Comparison of ENCODE assay signal across 12 cellular contexts in genomic region chr2:235514627-235515363, GRCh38. TPM values are rescaled to one million over a fixed set of nuclear protein-coding genes. Genes with fewer than 3 reads are reported as not detected.
DNase-seq lines count a peak whose midpoint lies in the region; ATAC-seq and TF ChIP-seq lines count a peak whose summit lies in the region.
"Had no signal": no experiment of that assay in that cellular context is flagged by ENCODE, and none has a peak within 500 bp of the region (broad histone marks: within the 10 kb centered on the region; RNA-seq: fewer than 3 reads in every experiment).

No MANE protein-coding gene starts in this region.

- no peak overlapping the region for H2BK15ac ChIP-seq in mesendoderm (replicated peaks; ENCODE audit: low read depth)

- no peak overlapping the region for H3K4me3 ChIP-seq in A673 (ENCODE audit: low read depth, low read length, poor library complexity, severe bottlenecking)
- H3K4me3 ChIP-seq in endodermal cell (ENCODE audit: low read length), result no peak overlapping the region
- no peak overlapping the region for H3K4me3 ChIP-seq in mesendoderm (ENCODE audit: low read length)
- no peak overlapping the region for H3K4me3 ChIP-seq in sigmoid colon
- H3K4me3 ChIP-seq: uterus had no signal

- intact Hi-C loops in A673 (cut with micrococcal nuclease; ENCODE audit: unreplicated experiment) (no loop called here), sigmoid colon (cut with DNase I) (no loop called here)

- TF ChIP-seq POLR2A in sigmoid colon (IDR thresholded peaks at IDR 0.05), result no peak

- no peak for TF ChIP-seq EP300 in sigmoid colon (IDR thresholded peaks at IDR 0.05)

- no peak overlapping the region for H3K4me2 ChIP-seq in mesendoderm (ENCODE audit: low read length)

- no peaks in the 10 kb centered on the region for H3K27me3 Mint-ChIP-seq in endodermal cell (ENCODE audit: insufficient read depth)

- 90 to 94% methylated on average over 8 to 10 of the region's 10 CpGs for WGBS in endodermal cell (ENCODE audit: insufficient coverage in 1 of 2, insufficient read length in 1 of 2), 2 experiments
- no CpG with 5 or more reads among the region's 10 CpGs for WGBS in mesendoderm (ENCODE audit: extremely low coverage, insufficient coverage, low lambda C conversion rate)
- 40 to 77% methylated on average over 10 of the region's 10 CpGs for WGBS in sigmoid colon, 2 donors

- H3K56ac ChIP-seq in mesendoderm (ENCODE audit: low read length), result no peak overlapping the region

- H2BK120ac ChIP-seq in mesendoderm (ENCODE audit: low read depth, low read length), result no peak overlapping the region

- H3K9me3 Mint-ChIP-seq in endodermal cell, result peaks cover 22% of the 10 kb centered on the region
- H3K9me3 Mint-ChIP-seq: effector memory CD8-positive, alpha-beta T cell had no signal

- no peak overlapping the region for H4K5ac ChIP-seq in mesendoderm (ENCODE audit: low read length)

- H3K18ac ChIP-seq in mesendoderm (ENCODE audit: low read length), result no peak overlapping the region

- no peak overlapping the region for H3K9ac ChIP-seq in endodermal cell (ENCODE audit: extremely low read depth, low read length, poor library complexity, severe bottlenecking)
- H3K9ac ChIP-seq in mesendoderm (ENCODE audit: low read length), result no peak overlapping the region
- H3K9ac ChIP-seq: parathyroid adenoma had no signal

- DNase-seq in A673 (ENCODE audit: low spot score) (no peak), HuH-7.5 (ENCODE audit: low spot score) (peak; percentile 56), endodermal cell (peak; percentile 68), mesendoderm (peak; percentile 38), sigmoid colon (no peak), NCI-H524 treated with DMSO at 0.1 percent for 48 hours (lab: John Stamatoyannopoulos, UW) (no peak)
- no peak for DNase-seq in activated T-cell treated with anti-CD3 and anti-CD28 coated beads, Interleukin-2, amount 50 U/mL, for 48 hours
- DNase-seq: activated CD4-positive, alpha-beta T cell treated with anti-CD3 and anti-CD28 coated beads for 4 hours; effector memory CD8-positive, alpha-beta T cell; uterus had no signal

- BruUV-seq in A673 (replicated peaks; lab: Mats Ljungman, UMichigan), result no TSS peak

- no peaks in the 10 kb centered on the region for H3K9me3 ChIP-seq in A673 (ENCODE audit: low read depth, low read length, poor library complexity, severe bottlenecking)
- H3K9me3 ChIP-seq in endodermal cell (ENCODE audit: control insufficient read depth, low read length), result no peaks in the 10 kb centered on the region
- H3K9me3 ChIP-seq in sigmoid colon, result no peaks in the 10 kb centered on the region
- H3K9me3 ChIP-seq: uterus had no signal

- ATAC-seq in HG03175 (IDR thresholded peaks at IDR 0.05; ENCODE audit: unreplicated experiment), result no peak
- ATAC-seq: effector memory CD8-positive, alpha-beta T cell had no signal

- H2BK5ac ChIP-seq in mesendoderm (ENCODE audit: low read length), result no peak overlapping the region

- no peak overlapping the region for H3K23ac ChIP-seq in mesendoderm (ENCODE audit: low read length)

- H3K4me1 ChIP-seq in A673 (ENCODE audit: insufficient read depth, low read length, poor library complexity, severe bottlenecking), result peaks cover 9% of the 10 kb centered on the region
- H3K4me1 ChIP-seq in endodermal cell (ENCODE audit: control insufficient read depth, insufficient read depth, low read length), result no peaks in the 10 kb centered on the region
- no peaks in the 10 kb centered on the region for H3K4me1 ChIP-seq in mesendoderm (ENCODE audit: control insufficient read depth, low read depth, low read length)
- H3K4me1 ChIP-seq in sigmoid colon, result peaks cover 0 to 12% (median 8%) of the 10 kb centered on the region in 4 donors
- H3K4me1 ChIP-seq: uterus had no signal

- no peak overlapping the region for H2AK5ac ChIP-seq in mesendoderm (ENCODE audit: low read length)

- H3K36me3 ChIP-seq in A673 (ENCODE audit: insufficient read depth, low read length, poor library complexity, severe bottlenecking) (no peaks in the 10 kb centered on the region), endodermal cell (ENCODE audit: control insufficient read depth, insufficient read depth, low read length) (no peaks in the 10 kb centered on the region), mesendoderm (ENCODE audit: control insufficient read depth, insufficient read depth, low read length) (no peaks in the 10 kb centered on the region), sigmoid colon (no peaks in the 10 kb centered on the region)
- H3K36me3 ChIP-seq: uterus had no signal

- H3K27ac Mint-ChIP-seq in endodermal cell, result peak overlapping the region; percentile 68
- H3K27ac Mint-ChIP-seq: effector memory CD8-positive, alpha-beta T cell had no signal

- peaks cover 17% of the 10 kb centered on the region for H3K4me1 Mint-ChIP-seq in endodermal cell

- H3K36me3 Mint-ChIP-seq in endodermal cell (ENCODE audit: low read depth), result peaks cover 17% of the 10 kb centered on the region

- H3K79me2 ChIP-seq in mesendoderm (ENCODE audit: control insufficient read depth, insufficient read depth, low read length), result peaks cover 59% of the 10 kb centered on the region

- H3K27ac ChIP-seq in A673 (ENCODE audit: low read depth, low read length, poor library complexity, severe bottlenecking) (no peak overlapping the region), endodermal cell (ENCODE audit: low read depth, low read length) (no peak overlapping the region), mesendoderm (ENCODE audit: low read depth, low read length) (no peak overlapping the region), sigmoid colon (no peak overlapping the region)
- H3K27ac ChIP-seq: parathyroid adenoma, uterus had no signal

- CTCF ChIA-PET in A673 (lab: Charles Lee), result no interaction called here

- POLR2A ChIA-PET in A673 (lab: Charles Lee; ENCODE audit: low non-redundant PET), result no interaction called here

- no peak overlapping the region for H3K4ac ChIP-seq in mesendoderm (ENCODE audit: low read depth, low read length)

- peaks cover 39% of the 10 kb centered on the region for H3K79me1 ChIP-seq in mesendoderm (ENCODE audit: low read length)

- no peak overlapping the region for H4K8ac ChIP-seq in mesendoderm (ENCODE audit: low read depth, low read length)

- no peak overlapping the region for H3K4me3 Mint-ChIP-seq in endodermal cell
- H3K4me3 Mint-ChIP-seq: effector memory CD8-positive, alpha-beta T cell had no signal

- H3K27me3 ChIP-seq in A673 (replicated peaks; ENCODE audit: insufficient read depth, low read depth, low read length, poor library complexity) (no peaks in the 10 kb centered on the region), endodermal cell (ENCODE audit: control insufficient read depth, insufficient read depth, low read length, poor library complexity, severe bottlenecking) (no peaks in the 10 kb centered on the region), mesendoderm (ENCODE audit: insufficient read depth, low read length, poor library complexity) (no peaks in the 10 kb centered on the region), sigmoid colon (no peaks in the 10 kb centered on the region)
- H3K27me3 ChIP-seq: uterus had no signal

- 0 out of 2 replicates have a peak, but pooled peaks have one; percentile 10 for TF ChIP-seq CTCF in A673 (conservative IDR thresholded peaks at IDR 0.05; ENCODE audit: low read depth, low read length)
- TF ChIP-seq CTCF in endodermal cell (conservative IDR thresholded peaks at IDR 0.05), result peak; percentile 65
- TF ChIP-seq CTCF in sigmoid colon (IDR thresholded peaks at IDR 0.05), result peak in 1 of 4 experiments; percentile 31

RNA-seq across cellular contexts. Expression of gene AGAP1, which starts 21.0 kb away (rescaled TPM):
- 25.3 and 27.5 TPM in 2 replicates for total RNA-seq in A673 (2021)
- 10 to 100 TPM; 32.8 to 34.7 TPM for total RNA-seq in endodermal cell
- polyA plus RNA-seq in endodermal cell (2013, experiment 1 of 2), result 25.9 TPM
- 25.0 TPM for polyA plus RNA-seq in endodermal cell (2013, experiment 2 of 2)
- 17.4 TPM for polyA plus RNA-seq in mesendoderm (2013, experiment 1 of 2)
- 16.8 TPM for polyA plus RNA-seq in mesendoderm (2013, experiment 2 of 2)
- total RNA-seq in sigmoid colon, result 10 to 100 TPM; 18.6 to 42.7 (median 23.8) TPM
- polyA plus RNA-seq in sigmoid colon, result 10 to 100 TPM; 10.8 to 18.5 (median 13.4) TPM

Comparison
In these comparisons a context has a peak if more than half of its experiments do, and no peak if none do; other contexts are left out.
1. DNase-seq: peak in HuH-7.5 (single experiment), endodermal cell (single experiment) and mesendoderm (single experiment); none in A673 (single experiment), sigmoid colon (single experiment), NCI-H524 treated with DMSO at 0.1 percent for 48 hours (single experiment) and activated T-cell treated with anti-CD3 and anti-CD28 coated beads, Interleukin-2, amount 50 U/mL, for 48 hours (0 of 2).